16 cellular contexts compared by ENCODE assay signal in the genomic region with DNA sequence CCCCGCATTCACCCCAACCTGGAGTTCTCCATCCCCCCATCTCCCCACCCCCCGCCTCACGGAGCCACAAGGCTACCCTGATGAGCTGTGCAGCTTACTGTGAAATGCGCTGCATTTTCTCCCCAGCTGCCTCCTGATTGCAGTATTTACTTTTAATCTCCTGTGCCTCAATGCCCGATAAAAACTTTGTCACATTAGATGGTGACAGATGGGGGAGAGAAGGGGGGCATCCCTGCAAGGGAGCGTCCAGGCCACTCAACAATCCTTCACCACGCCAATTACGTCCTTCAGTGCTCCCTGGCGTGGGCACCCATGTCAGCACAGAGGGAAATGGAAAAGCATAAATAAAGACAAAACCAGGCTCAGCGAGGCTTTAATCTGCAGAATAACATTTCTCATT.
"Had no signal": no experiment of that assay in that cellular context is flagged by ENCODE, and none has a peak within 500 bp of the region (broad histone marks: within the 10 kb centered on the region; RNA-seq: fewer than 3 reads in every experiment).

No MANE protein-coding gene starts in this region.

- H3K4me3 ChIP-seq: gastroesophageal sphincter, heart right ventricle, mucosa of descending colon, right atrium auricular region, skin epidermis, transverse colon had no signal

- H3K27ac Mint-ChIP-seq: activated CD4-positive, alpha-beta T cell treated with anti-CD3 and anti-CD28 coated beads, Interleukin-2, amount 10 ng/mL, durations not matched to agents 7 days and 5 days; activated naive CD8-positive, alpha-beta T cell treated with anti-CD3 and anti-CD28 coated beads, Interleukin-2, amount 50 U/mL, for 24 hours; naive thymus-derived CD4-positive, alpha-beta T cell; stimulated activated naive B cell treated with anti-CD40 and anti-IgM and Interleukin-4, amounts not matched to agents 10 μg/mL and 1 μg/mL and 100 μg/mL, for 72 hours; T-helper 2 cell treated with Interferon-gamma antibody and Interleukin-4, amounts not matched to agents 5 μg/mL and 100 μg/mL, for 36 hours had no signal

- H3K27ac ChIP-seq: gastroesophageal sphincter, heart right ventricle, right atrium auricular region, skin epidermis, transverse colon had no signal

- H3K4me3 Mint-ChIP-seq: activated CD4-positive, alpha-beta T cell treated with anti-CD3 and anti-CD28 coated beads, Interleukin-2, amount 10 ng/mL, durations not matched to agents 7 days and 5 days; activated naive CD8-positive, alpha-beta T cell treated with anti-CD3 and anti-CD28 coated beads, Interleukin-2, amount 50 U/mL, for 24 hours; naive thymus-derived CD4-positive, alpha-beta T cell; stimulated activated naive B cell treated with anti-CD40 and anti-IgM and Interleukin-4, amounts not matched to agents 10 μg/mL and 1 μg/mL and 100 μg/mL, for 72 hours; T-helper 2 cell treated with Interferon-gamma antibody and Interleukin-4, amounts not matched to agents 5 μg/mL and 100 μg/mL, for 36 hours had no signal

- H3K9me3 ChIP-seq: mucosa of descending colon, right atrium auricular region, transverse colon had no signal

- H3K36me3 Mint-ChIP-seq: stimulated activated naive B cell treated with anti-CD40 and anti-IgM and Interleukin-4, amounts not matched to agents 10 μg/mL and 1 μg/mL and 100 μg/mL, for 72 hours had no signal

- H3K36me3 ChIP-seq: gastroesophageal sphincter, heart right ventricle, right atrium auricular region, transverse colon had no signal

- DNase-seq: activated CD4-positive, alpha-beta T cell treated with anti-CD3 and anti-CD28 coated beads, Interleukin-2, amount 10 ng/mL, durations not matched to agents 7 days and 5 days; activated CD8-positive, alpha-beta memory T cell treated with anti-CD3 and anti-CD28 coated beads, Interleukin-2, amount 50 U/mL, for 48 hours; activated naive CD8-positive, alpha-beta T cell treated with anti-CD3 and anti-CD28 coated beads, Interleukin-2, amount 50 U/mL, for 24 hours; aorta; heart right ventricle; left cardiac atrium; mucosa of descending colon; naive thymus-derived CD4-positive, alpha-beta T cell; stimulated activated CD4-positive, alpha-beta T cell treated with anti-CD3 and anti-CD28 coated beads, Interleukin-15, amount 100 ng/mL, for 24 hours; stimulated activated CD4-positive, alpha-beta T cell treated with anti-CD3 and anti-CD28 coated beads, Interleukin-4, amount 100 ng/mL, for 1 hour; stimulated activated naive B cell treated with anti-CD40 and anti-IgM and Interleukin-4, amounts not matched to agents 10 μg/mL and 1 μg/mL and 100 μg/mL, for 72 hours; transverse colon had no signal

- ATAC-seq: activated naive CD8-positive, alpha-beta T cell treated with anti-CD3 and anti-CD28 coated beads, Interleukin-2, amount 50 U/mL, for 24 hours; gastroesophageal sphincter; heart right ventricle; left cardiac atrium; mucosa of descending colon; naive thymus-derived CD4-positive, alpha-beta T cell; stimulated activated naive B cell treated with anti-CD40 and anti-IgM and Interleukin-4, amounts not matched to agents 10 μg/mL and 1 μg/mL and 100 μg/mL, for 72 hours had no signal

- H3K9me3 Mint-ChIP-seq: activated CD4-positive, alpha-beta T cell treated with anti-CD3 and anti-CD28 coated beads, Interleukin-2, amount 10 ng/mL, durations not matched to agents 7 days and 5 days; T-helper 2 cell treated with Interferon-gamma antibody and Interleukin-4, amounts not matched to agents 5 μg/mL and 100 μg/mL, for 36 hours had no signal

- H3K27me3 ChIP-seq: right atrium auricular region, transverse colon had no signal

- H3K4me1 Mint-ChIP-seq: activated CD4-positive, alpha-beta T cell treated with anti-CD3 and anti-CD28 coated beads, Interleukin-2, amount 10 ng/mL, durations not matched to agents 7 days and 5 days; activated naive CD8-positive, alpha-beta T cell treated with anti-CD3 and anti-CD28 coated beads, Interleukin-2, amount 50 U/mL, for 24 hours; naive thymus-derived CD4-positive, alpha-beta T cell; stimulated activated naive B cell treated with anti-CD40 and anti-IgM and Interleukin-4, amounts not matched to agents 10 μg/mL and 1 μg/mL and 100 μg/mL, for 72 hours had no signal
